1 cellular context compared by ENCODE assay signal in genomic region chr7:92496876-92497275, GRCh38.
TF ChIP-seq lines count a peak whose summit lies in the region.

No MANE protein-coding gene starts in this region.

TF ChIP-seq in H1, 55 proteins besides CTCF, POLR2A, EP300 and RAD21:
- TF ChIP-seq RFX5 (IDR thresholded peaks at IDR 0.05; ENCODE audit: borderline replicate concordance, low read depth, low read length) (no peak), POU5F1 (IDR thresholded peaks at IDR 0.05; ENCODE audit: low read depth, low read length) (no peak), ATF3 (IDR thresholded peaks at IDR 0.05; ENCODE audit: insufficient read depth, low read depth, low read length) (no peak), JUN (IDR thresholded peaks at IDR 0.05; ENCODE audit: low read depth, low read length) (no peak), BRCA1 (IDR thresholded peaks at IDR 0.05; ENCODE audit: low read depth, low read length) (no peak), FOSL1 (IDR thresholded peaks at IDR 0.05; ENCODE audit: insufficient read depth, low read depth, low read length) (no peak), TBP (IDR thresholded peaks at IDR 0.05; ENCODE audit: low read depth, low read length) (no peak), HDAC6 (IDR thresholded peaks at IDR 0.05; ENCODE audit: low read depth, low read length) (no peak), CREB1 (IDR thresholded peaks at IDR 0.05) (no peak), SP1 (IDR thresholded peaks at IDR 0.05; ENCODE audit: low read depth, low read length) (no peak), CEBPB (IDR thresholded peaks at IDR 0.05; ENCODE audit: low read depth, low read length) (no peak), SIRT6 (IDR thresholded peaks at IDR 0.05; ENCODE audit: low read length) (no peak), EZH2 (IDR thresholded peaks at IDR 0.05; ENCODE audit: low read depth, low read length, severe bottlenecking) (no peak), RBBP5 (IDR thresholded peaks at IDR 0.05; ENCODE audit: borderline replicate concordance, low read depth, low read length) (no peak), CHD2 (IDR thresholded peaks at IDR 0.05; ENCODE audit: low read length) (no peak), SUZ12 (IDR thresholded peaks at IDR 0.05; ENCODE audit: low read length) (no peak), GABPA (IDR thresholded peaks at IDR 0.05; ENCODE audit: borderline replicate concordance, insufficient read depth, low read length) (no peak)
